Comparison of ENCODE assay signal across 23 cellular contexts in the genomic region with DNA sequence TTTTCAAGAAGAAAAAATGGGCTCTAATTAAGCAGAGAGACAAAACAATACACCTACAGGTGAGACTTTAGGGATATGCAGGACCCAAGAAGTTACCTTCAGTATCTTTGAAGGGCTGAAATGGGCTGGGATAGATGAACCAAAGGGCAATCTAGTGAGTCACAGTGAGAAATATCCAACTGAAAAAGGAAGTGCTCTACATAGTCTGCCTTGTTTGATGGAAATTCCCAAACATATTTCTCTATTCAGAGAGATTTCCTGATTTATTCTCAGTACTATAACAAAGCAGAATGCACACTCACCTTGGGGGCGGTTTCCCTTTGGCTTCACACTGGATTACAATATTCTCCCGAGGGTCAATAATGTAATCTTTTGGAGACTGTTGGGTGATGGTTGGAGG.
DNase-seq lines count a peak whose midpoint lies in the region; ATAC-seq, FAIRE-seq and TF ChIP-seq lines count a peak whose summit lies in the region.
"Had no signal": no experiment of that assay in that cellular context is flagged by ENCODE, and none has a peak within 500 bp of the region (broad histone marks: within the 10 kb centered on the region; RNA-seq: fewer than 3 reads in every experiment).

No MANE protein-coding gene starts in this region.

- H3K36me3 ChIP-seq in bronchial epithelial cell (ENCODE audit: control insufficient read depth, insufficient read depth, low read length) (no peaks in the 10 kb centered on the region), thyroid gland (no peaks in the 10 kb centered on the region)
- H3K36me3 ChIP-seq: ascending aorta, gastroesophageal sphincter, vagina had no signal

- no peak for FAIRE-seq in bronchial epithelial cell (lab: Jason Lieb, UNC)
- FAIRE-seq: colon had no signal

- H3K4me1 Mint-ChIP-seq in progenitor cell of endocrine pancreas (ENCODE audit: low read depth), result peaks cover 41% of the 10 kb centered on the region
- H3K4me1 Mint-ChIP-seq: T-helper 17 cell had no signal

- no peaks in the 10 kb centered on the region for H3K9me3 ChIP-seq in thyroid gland
- H3K9me3 ChIP-seq: ascending aorta, gastroesophageal sphincter, vagina had no signal

- H3K27me3 ChIP-seq in bronchial epithelial cell (ENCODE audit: control insufficient read depth, insufficient read depth, low read length) (no peaks in the 10 kb centered on the region), thyroid gland (no peaks in the 10 kb centered on the region)
- H3K27me3 ChIP-seq: ascending aorta, gastroesophageal sphincter, vagina had no signal

- no peak for ATAC-seq in HG03442 (IDR thresholded peaks at IDR 0.05; ENCODE audit: unreplicated experiment)
- ATAC-seq: gastroesophageal sphincter, left cardiac atrium, T-helper 17 cell had no signal

- peaks cover 4% of the 10 kb centered on the region for H3K36me3 Mint-ChIP-seq in progenitor cell of endocrine pancreas (ENCODE audit: insufficient read depth)
- H3K36me3 Mint-ChIP-seq: activated CD4-positive, alpha-beta memory T cell treated with anti-CD3 and anti-CD28 coated beads for 36 hours; CD4-positive, alpha-beta memory T cell had no signal

- H3K4me3 ChIP-seq in AG10803 (ENCODE audit: low read length), result no peak overlapping the region
- no peak overlapping the region for H3K4me3 ChIP-seq in bronchial epithelial cell (ENCODE audit: low read depth, low read length)
- H3K4me3 ChIP-seq in thyroid gland (replicated peaks in 1 of 3), result no peak overlapping the region
- H3K4me3 ChIP-seq: ascending aorta, gastroesophageal sphincter, vagina had no signal

- TF ChIP-seq CTCF in AG10803 (conservative IDR thresholded peaks at IDR 0.05; ENCODE audit: low read length) (no peak), bronchial epithelial cell (IDR thresholded peaks at IDR 0.05; ENCODE audit: insufficient read depth, low read length, severe bottlenecking) (no peak), progenitor cell of endocrine pancreas (IDR thresholded peaks at IDR 0.05; ENCODE audit: unreplicated experiment) (no peak), thyroid gland (IDR thresholded peaks at IDR 0.05) (no peak)

- DNase-seq in AG10803 (ENCODE audit: low read depth), result peak; percentile 39
- DNase-seq in HT1080 (ENCODE audit: low read depth), result peak; percentile 46
- DNase-seq in bronchial epithelial cell (ENCODE audit: low read depth), result peak; percentile 47
- peak; percentile 77 for DNase-seq in kidney tubule cell (ENCODE audit: low spot score)
- DNase-seq in NCI-H2029 (lab: John Stamatoyannopoulos, UW), result no peak
- no peak for DNase-seq in progenitor cell of endocrine pancreas (ENCODE audit: low spot score, unreplicated experiment)
- no peak for DNase-seq in thyroid gland
- DNase-seq: activated CD4-positive, alpha-beta memory T cell treated with anti-CD3 and anti-CD28 coated beads for 36 hours; activated naive CD4-positive, alpha-beta T cell treated with Interleukin-2 at 50 U/mL for 16 hours; activated T-cell treated with anti-CD3 and anti-CD28 coated beads for 4 hours; CD4-positive, alpha-beta memory T cell; DMS79; left cardiac atrium; NCI-H1417 treated with DMSO at 0.1 percent for 48 hours; NCI-H2171; NCI-H526 treated with DMSO at 0.1 percent for 48 hours; stimulated activated CD4-positive, alpha-beta T cell treated with anti-CD3 and anti-CD28 coated beads, Interleukin-4, amount 100 ng/mL, for 24 hours; T-helper 17 cell had no signal

- no peaks in the 10 kb centered on the region for H3K27me3 Mint-ChIP-seq in progenitor cell of endocrine pancreas

- no peaks in the 10 kb centered on the region for H3K9me3 Mint-ChIP-seq in progenitor cell of endocrine pancreas (ENCODE audit: low read depth)
- H3K9me3 Mint-ChIP-seq: activated CD4-positive, alpha-beta memory T cell treated with anti-CD3 and anti-CD28 coated beads for 36 hours; CD4-positive, alpha-beta memory T cell had no signal

- no peak for TF ChIP-seq POLR2A in thyroid gland (IDR thresholded peaks at IDR 0.05)

- no peak overlapping the region for H3K27ac ChIP-seq in thyroid gland
- H3K27ac ChIP-seq: ascending aorta, gastroesophageal sphincter, vagina had no signal

- 74 to 84% methylated on average over 2 of the region's 2 CpGs for WGBS in thyroid gland, 2 donors

- H3K4me1 ChIP-seq in thyroid gland, result no peaks in the 10 kb centered on the region
- H3K4me1 ChIP-seq: ascending aorta, gastroesophageal sphincter, vagina had no signal

- H3K27ac Mint-ChIP-seq in progenitor cell of endocrine pancreas, result no peak overlapping the region
- H3K27ac Mint-ChIP-seq: activated CD4-positive, alpha-beta memory T cell treated with anti-CD3 and anti-CD28 coated beads for 36 hours; CD4-positive, alpha-beta memory T cell; T-helper 17 cell had no signal

- no peak overlapping the region for H3K4me3 Mint-ChIP-seq in progenitor cell of endocrine pancreas (ENCODE audit: low read depth)
- H3K4me3 Mint-ChIP-seq: activated CD4-positive, alpha-beta memory T cell treated with anti-CD3 and anti-CD28 coated beads for 36 hours; CD4-positive, alpha-beta memory T cell; T-helper 17 cell had no signal

- intact Hi-C loops in thyroid gland (cut with DNase I), result no loop called here

Comparison
In these comparisons a context has a peak if more than half of its experiments do, and no peak if none do; other contexts are left out.
1. DNase-seq: peak in AG10803 (single experiment), HT1080 (single experiment), bronchial epithelial cell (single experiment) and kidney tubule cell (single experiment); none in NCI-H2029 (single experiment), progenitor cell of endocrine pancreas (single experiment) and thyroid gland (0 of 2).